Comparison of ENCODE assay signal across 28 cellular contexts in the genomic region with DNA sequence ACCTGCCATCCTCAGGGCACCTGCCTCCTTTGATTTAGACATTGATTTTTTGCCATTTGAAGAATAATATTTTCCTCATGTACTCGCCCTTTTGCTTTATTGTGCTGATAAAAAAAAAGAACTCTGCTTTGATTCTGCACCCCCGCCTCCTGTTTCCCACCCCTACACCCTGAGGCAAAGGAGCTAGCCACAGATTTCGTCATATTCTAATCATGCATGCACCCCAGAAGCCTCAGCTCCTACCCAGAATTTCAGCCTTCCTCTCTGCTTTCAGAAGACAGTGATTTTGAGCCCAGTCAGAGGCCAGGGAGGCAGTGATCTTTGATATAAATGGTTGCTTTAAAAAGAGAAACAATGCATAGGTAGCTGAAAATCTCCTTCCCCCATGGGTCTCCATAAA.
"Had no signal": no experiment of that assay in that cellular context is flagged by ENCODE, and none has a peak within 500 bp of the region (broad histone marks: within the 10 kb centered on the region; RNA-seq: fewer than 3 reads in every experiment).

No MANE protein-coding gene starts in this region.

- H3K4me1 Mint-ChIP-seq: activated naive CD8-positive, alpha-beta T cell treated with anti-CD3 and anti-CD28 coated beads for 36 hours; memory B cell; natural killer cell had no signal

- H3K27ac ChIP-seq: esophagus muscularis mucosa, right atrium auricular region, uterus, VCaP had no signal

- H3K9me3 ChIP-seq: ascending aorta, esophagus muscularis mucosa, right atrium auricular region, uterus had no signal

- H3K36me3 ChIP-seq: ascending aorta, esophagus muscularis mucosa, right atrium auricular region, uterus had no signal

- H3K9me3 Mint-ChIP-seq: activated naive CD8-positive, alpha-beta T cell treated with anti-CD3 and anti-CD28 coated beads for 36 hours; T-helper 1 cell treated with Interleukin-12 subunit alpha and Interleukin-12 subunit beta and Interleukin-4 antibody, amounts not matched to agents 30 μg/mL and 1 μg/mL, for 36 hours; type B pancreatic cell had no signal

- H3K36me3 Mint-ChIP-seq: activated naive CD8-positive, alpha-beta T cell treated with anti-CD3 and anti-CD28 coated beads for 36 hours; brain; memory B cell; natural killer cell; type B pancreatic cell had no signal

- ATAC-seq: activated CD4-positive, CD25-positive, alpha-beta regulatory T cell treated with anti-CD3 and anti-CD28 coated beads, Interleukin-2, amount 50 U/mL, for 24 hours; left colon had no signal

- H3K4me3 Mint-ChIP-seq: activated naive CD8-positive, alpha-beta T cell treated with anti-CD3 and anti-CD28 coated beads for 36 hours; memory B cell; natural killer cell; T-helper 1 cell treated with Interleukin-12 subunit alpha and Interleukin-12 subunit beta and Interleukin-4 antibody, amounts not matched to agents 30 μg/mL and 1 μg/mL, for 36 hours; type B pancreatic cell had no signal

- H3K27me3 Mint-ChIP-seq: activated naive CD8-positive, alpha-beta T cell treated with anti-CD3 and anti-CD28 coated beads for 36 hours; brain; memory B cell; type B pancreatic cell had no signal

- H3K4me3 ChIP-seq: ascending aorta, esophagus muscularis mucosa, right atrium auricular region, smooth muscle cell, uterus had no signal

- H3K4me1 ChIP-seq: uterus had no signal

- DNase-seq: activated CD4-positive, alpha-beta T cell treated with anti-CD3 and anti-CD28 coated beads for 48 hours; activated CD4-positive, alpha-beta T cell treated with anti-CD3 and anti-CD28 coated beads, Interleukin-2, amount 50 U/mL, for 48 hours; activated CD8-positive, alpha-beta memory T cell treated with anti-CD3 and anti-CD28 coated beads for 24 hours; activated effector memory CD4-positive, alpha-beta T cell treated with Interleukin-2 at 50 U/mL for 16 hours; activated naive CD4-positive, alpha-beta T cell treated with Interleukin-2 at 50 U/mL for 16 hours; activated naive CD8-positive, alpha-beta T cell treated with anti-CD3 and anti-CD28 coated beads for 36 hours; cortex of kidney; foreskin melanocyte; hippocampal formation; kidney; left colon; natural killer cell; stimulated activated CD4-positive, alpha-beta T cell treated with anti-CD3 and anti-CD28 coated beads, Interleukin-1b, Interleukin-23, amount 100 ng/mL, for 48 hours; stimulated activated CD4-positive, alpha-beta T cell treated with anti-CD3 and anti-CD28 coated beads, Interleukin-4, amount 100 ng/mL, for 4 hours; stimulated activated naive CD4-positive, alpha-beta T cell; SW 1271; T-helper 9 cell; uterus had no signal

- H3K27ac Mint-ChIP-seq: activated naive CD8-positive, alpha-beta T cell treated with anti-CD3 and anti-CD28 coated beads for 36 hours; memory B cell; natural killer cell; T-helper 1 cell treated with Interleukin-12 subunit alpha and Interleukin-12 subunit beta and Interleukin-4 antibody, amounts not matched to agents 30 μg/mL and 1 μg/mL, for 36 hours; type B pancreatic cell had no signal

- H3K27me3 ChIP-seq: ascending aorta, esophagus muscularis mucosa, right atrium auricular region, uterus had no signal
